In genomic region chr14:33219957-33220356, GRCh38 we compare ENCODE assay signal across 16 cellular contexts.
A peak's percentile ranks its signal among the peaks of the same experiment; 100 is the strongest.
DNase-seq lines count a peak whose midpoint lies in the region; ATAC-seq and TF ChIP-seq lines count a peak whose summit lies in the region.
"Had no signal": no experiment of that assay in that cellular context is flagged by ENCODE, and none has a peak within 500 bp of the region (broad histone marks: within the 10 kb centered on the region; RNA-seq: fewer than 3 reads in every experiment).

No MANE protein-coding gene starts in this region.

- DNase-seq in Karpas-422: peak; percentile 60
- no peak for DNase-seq in endodermal cell
- no peak for DNase-seq in activated T-cell treated with anti-CD3 and anti-CD28 coated beads, Interleukin-2, amount 50 U/mL, for 24 hours
- DNase-seq: C1 segment of cervical spinal cord; Calu3; CD4-positive, alpha-beta memory T cell; COR-L47; DMS79; EL; GF-D8; HFFc6 had no signal

- no peak overlapping the region for H3K4me2 ChIP-seq in Karpas-422 (ENCODE audit: low read depth, low read length, poor library complexity, severe bottlenecking)
- H3K4me2 ChIP-seq: GM23338 had no signal

- ATAC-seq in GM21447 (IDR thresholded peaks at IDR 0.05; ENCODE audit: unreplicated experiment) (no peak), GM21619 (IDR thresholded peaks at IDR 0.05; ENCODE audit: unreplicated experiment) (no peak)
- ATAC-seq: GM23338 had no signal

- no peaks in the 10 kb centered on the region for H3K9me3 Mint-ChIP-seq in endodermal cell
- peaks cover 5% of the 10 kb centered on the region for H3K9me3 Mint-ChIP-seq in activated T-cell treated with anti-CD3 and anti-CD28 coated beads, Interleukin-2, amount 50 U/mL, for 24 hours
- H3K9me3 Mint-ChIP-seq: GM23338 had no signal

- H3K4me1 Mint-ChIP-seq in endodermal cell: no peaks in the 10 kb centered on the region
- H3K4me1 Mint-ChIP-seq in activated T-cell treated with anti-CD3 and anti-CD28 coated beads, Interleukin-2, amount 50 U/mL, for 24 hours (ENCODE audit: low read depth): no peaks in the 10 kb centered on the region
- H3K4me1 Mint-ChIP-seq: CD4-positive, alpha-beta memory T cell; GM23338 had no signal

- H3K27ac Mint-ChIP-seq in endodermal cell: no peak overlapping the region
- no peak overlapping the region for H3K27ac Mint-ChIP-seq in activated T-cell treated with anti-CD3 and anti-CD28 coated beads, Interleukin-2, amount 50 U/mL, for 24 hours
- H3K27ac Mint-ChIP-seq: CD4-positive, alpha-beta memory T cell; GM23338; HFFc6 had no signal

- H4K20me1 ChIP-seq in Karpas-422 (ENCODE audit: insufficient read depth, low read depth, low read length): no peaks in the 10 kb centered on the region

- no peaks in the 10 kb centered on the region for H3K36me3 ChIP-seq in Karpas-422 (ENCODE audit: insufficient read depth, low read length)
- H3K36me3 ChIP-seq in endodermal cell (ENCODE audit: control insufficient read depth, insufficient read depth, low read length): no peaks in the 10 kb centered on the region
- H3K36me3 ChIP-seq: HAP-1 had no signal

- 93 to 98% methylated on average over 4 of the region's 4 CpGs for WGBS in endodermal cell (ENCODE audit: insufficient coverage in 1 of 2, insufficient read length in 1 of 2), 2 experiments

- no peaks in the 10 kb centered on the region for H3K79me2 ChIP-seq in Karpas-422 (ENCODE audit: low read length)

- no peak overlapping the region for H2AFZ ChIP-seq in Karpas-422 (ENCODE audit: low read length)
- H2AFZ ChIP-seq: GM23338 had no signal

- TF ChIP-seq CTCF in GM12873 (IDR thresholded peaks at IDR 0.05; ENCODE audit: insufficient read depth, low read depth, low read length, missing control alignments) (peak; percentile 16), endodermal cell (conservative IDR thresholded peaks at IDR 0.05) (peak; percentile 53)

- H3K9me3 ChIP-seq in Karpas-422 (ENCODE audit: low read length): no peaks in the 10 kb centered on the region
- H3K9me3 ChIP-seq in endodermal cell (ENCODE audit: control insufficient read depth, low read length): no peaks in the 10 kb centered on the region
- H3K9me3 ChIP-seq: HAP-1 had no signal

- H3K4me3 ChIP-seq in Karpas-422 (ENCODE audit: low read length) (no peak overlapping the region), endodermal cell (ENCODE audit: low read length) (no peak overlapping the region)
- H3K4me3 ChIP-seq: GM23338, HAP-1 had no signal

- H3K27me3 ChIP-seq in Karpas-422 (ENCODE audit: low read length) (no peaks in the 10 kb centered on the region), endodermal cell (ENCODE audit: control insufficient read depth, insufficient read depth, low read length, poor library complexity, severe bottlenecking) (no peaks in the 10 kb centered on the region)

- H3K27me3 Mint-ChIP-seq in endodermal cell (ENCODE audit: insufficient read depth): no peaks in the 10 kb centered on the region
- no peaks in the 10 kb centered on the region for H3K27me3 Mint-ChIP-seq in activated T-cell treated with anti-CD3 and anti-CD28 coated beads, Interleukin-2, amount 50 U/mL, for 24 hours
- H3K27me3 Mint-ChIP-seq: CD4-positive, alpha-beta memory T cell had no signal

- no peak overlapping the region for H3K4me3 Mint-ChIP-seq in endodermal cell
- H3K4me3 Mint-ChIP-seq in activated T-cell treated with anti-CD3 and anti-CD28 coated beads, Interleukin-2, amount 50 U/mL, for 24 hours: no peak overlapping the region
- H3K4me3 Mint-ChIP-seq: CD4-positive, alpha-beta memory T cell; GM23338; HFFc6 had no signal

- H3K36me3 Mint-ChIP-seq in endodermal cell (ENCODE audit: low read depth): no peaks in the 10 kb centered on the region
- H3K36me3 Mint-ChIP-seq in activated T-cell treated with anti-CD3 and anti-CD28 coated beads, Interleukin-2, amount 50 U/mL, for 24 hours (ENCODE audit: low read depth): no peaks in the 10 kb centered on the region
- H3K36me3 Mint-ChIP-seq: CD4-positive, alpha-beta memory T cell had no signal

- H3K9ac ChIP-seq in Karpas-422 (ENCODE audit: low read length): no peak overlapping the region
- no peak overlapping the region for H3K9ac ChIP-seq in endodermal cell (ENCODE audit: extremely low read depth, low read length, poor library complexity, severe bottlenecking)

- H3K4me1 ChIP-seq in Karpas-422 (ENCODE audit: low read length) (no peaks in the 10 kb centered on the region), endodermal cell (ENCODE audit: control insufficient read depth, insufficient read depth, low read length) (no peaks in the 10 kb centered on the region)
- H3K4me1 ChIP-seq: HAP-1 had no signal

- H3K27ac ChIP-seq in Karpas-422 (ENCODE audit: low read length) (no peak overlapping the region), endodermal cell (ENCODE audit: low read depth, low read length) (no peak overlapping the region)

- H3K9me2 ChIP-seq in Karpas-422 (replicated peaks; ENCODE audit: insufficient read depth, low read length): no peaks in the 10 kb centered on the region
